In genomic region chr3:7285502-7285901, GRCh38 we compare ENCODE assay signal across 13 cellular contexts.
DNase-seq lines count a peak whose midpoint lies in the region; ATAC-seq and TF ChIP-seq lines count a peak whose summit lies in the region.
"Had no signal": no experiment of that assay in that cellular context is flagged by ENCODE, and none has a peak within 500 bp of the region (broad histone marks: within the 10 kb centered on the region; RNA-seq: fewer than 3 reads in every experiment).

No MANE protein-coding gene starts in this region.

- H3K36me3 ChIP-seq in mammary epithelial cell (ENCODE audit: insufficient read depth, low read length) (no peaks in the 10 kb centered on the region), mucosa of descending colon (ENCODE audit: low read depth) (no peaks in the 10 kb centered on the region)

- H3K4me2 ChIP-seq in mammary epithelial cell (ENCODE audit: insufficient read depth, low read depth, low read length) = no peak overlapping the region

- ATAC-seq in HG03432 (IDR thresholded peaks at IDR 0.05; ENCODE audit: unreplicated experiment) = peak; percentile 57
- ATAC-seq in mucosa of descending colon = peak; percentile 31
- no peak for ATAC-seq in GM21360 (IDR thresholded peaks at IDR 0.05; ENCODE audit: unreplicated experiment)
- no peak for ATAC-seq in HG03025 (IDR thresholded peaks at IDR 0.05; ENCODE audit: low FRiP score, unreplicated experiment)
- ATAC-seq: Panc1 had no signal

- H3K4me3 ChIP-seq in mammary epithelial cell (replicated peaks in 1 of 3; ENCODE audit: insufficient read depth in 1 of 3, low read depth in 2 of 3, low read length in 3 of 3) (no peak overlapping the region), mucosa of descending colon (no peak overlapping the region)
- H3K4me3 ChIP-seq: skin epidermis had no signal

- TF ChIP-seq CTCF in mammary epithelial cell (conservative IDR thresholded peaks at IDR 0.05 in 1 of 2, IDR thresholded peaks at IDR 0.05 in 1 of 2; ENCODE audit: extremely low read depth in 1 of 2, insufficient read depth in 1 of 2, low read depth in 1 of 2, low read length in 2 of 2) (peak; percentile 20 to 38), mucosa of descending colon (IDR thresholded peaks at IDR 0.05) (no peak)

- no peak overlapping the region for H3K9ac ChIP-seq in mammary epithelial cell (ENCODE audit: insufficient read depth, low read length)

- no peak overlapping the region for H2AFZ ChIP-seq in mammary epithelial cell (ENCODE audit: low read depth, low read length)

- no peaks in the 10 kb centered on the region for H4K20me1 ChIP-seq in mammary epithelial cell (ENCODE audit: insufficient read depth, low read length)

- no TSS peak for BruUV-seq in mammary epithelial cell (replicated peaks; lab: Mats Ljungman, UMichigan)

- intact Hi-C loops in mammary epithelial cell (cut with micrococcal nuclease) (loop anchor here (1.0 to 10.0 kb wide), 4 partner anchors 261 to 1129 kb away; no protein-coding TSS in a partner anchor), mucosa of descending colon (cut with DNase I, micrococcal nuclease) (no loop called here)

- DNase-seq in NCI-H748 (lab: John Stamatoyannopoulos, UW; ENCODE audit: unreplicated experiment) = peak; percentile 8
- no peak for DNase-seq in NCI-H748 treated with DMSO at 0.1 percent for 48 hours (lab: John Stamatoyannopoulos, UW)
- DNase-seq in mammary epithelial cell = peak; percentile 9
- peak in 1 of 3 donors; percentile 41 for DNase-seq in mucosa of descending colon
- DNase-seq in NCI-H526 treated with DMSO at 0.1 percent for 48 hours (lab: John Stamatoyannopoulos, UW) = no peak
- DNase-seq: cerebellar nuclear complex, glutamatergic neuron, MV-4-11 had no signal

- H3K79me2 ChIP-seq in mammary epithelial cell (ENCODE audit: insufficient read depth, low read length) = no peaks in the 10 kb centered on the region

- H3K27ac ChIP-seq in mammary epithelial cell (ENCODE audit: insufficient read depth, low read depth, low read length) = no peak overlapping the region
- H3K27ac ChIP-seq: skin epidermis had no signal

- in situ Hi-C loops in mammary epithelial cell (cut with MboI; ENCODE audit: low sequenced_read_pairs in 2 of 2) = no loop called here

- 51% methylated on average over 3 of the region's 3 CpGs for WGBS in mammary epithelial cell (ENCODE audit: low coverage, missing lambda C conversion rate)

- no peaks in the 10 kb centered on the region for H3K27me3 ChIP-seq in mammary epithelial cell (ENCODE audit: insufficient read depth, low read length)

- H3K9me3 ChIP-seq in mammary epithelial cell (replicated peaks; ENCODE audit: insufficient read depth, low read length) (no peaks in the 10 kb centered on the region), mucosa of descending colon (no peaks in the 10 kb centered on the region)

- dilution Hi-C loops in mammary epithelial cell (cut with HindIII; ENCODE audit: low sequenced_read_pairs) = no loop called here

- H3K4me1 ChIP-seq in mammary epithelial cell (ENCODE audit: insufficient read depth, low read length) (no peaks in the 10 kb centered on the region), mucosa of descending colon (ENCODE audit: low read depth) (no peaks in the 10 kb centered on the region)

- CTCF ChIA-PET in mammary epithelial cell (lab: Charles Lee; ENCODE audit: low non-redundant PET) = no interaction called here

Comparison
In these comparisons a context has a peak if more than half of its experiments do, and no peak if none do; other contexts are left out.
1. DNase-seq: peak in NCI-H748 (single experiment) and mammary epithelial cell (single experiment); none in NCI-H748 treated with DMSO at 0.1 percent for 48 hours (single experiment) and NCI-H526 treated with DMSO at 0.1 percent for 48 hours (single experiment).
2. ATAC-seq: peak in HG03432 (single experiment) and mucosa of descending colon (single experiment); none in GM21360 (single experiment) and HG03025 (single experiment).